In the genomic region with DNA sequence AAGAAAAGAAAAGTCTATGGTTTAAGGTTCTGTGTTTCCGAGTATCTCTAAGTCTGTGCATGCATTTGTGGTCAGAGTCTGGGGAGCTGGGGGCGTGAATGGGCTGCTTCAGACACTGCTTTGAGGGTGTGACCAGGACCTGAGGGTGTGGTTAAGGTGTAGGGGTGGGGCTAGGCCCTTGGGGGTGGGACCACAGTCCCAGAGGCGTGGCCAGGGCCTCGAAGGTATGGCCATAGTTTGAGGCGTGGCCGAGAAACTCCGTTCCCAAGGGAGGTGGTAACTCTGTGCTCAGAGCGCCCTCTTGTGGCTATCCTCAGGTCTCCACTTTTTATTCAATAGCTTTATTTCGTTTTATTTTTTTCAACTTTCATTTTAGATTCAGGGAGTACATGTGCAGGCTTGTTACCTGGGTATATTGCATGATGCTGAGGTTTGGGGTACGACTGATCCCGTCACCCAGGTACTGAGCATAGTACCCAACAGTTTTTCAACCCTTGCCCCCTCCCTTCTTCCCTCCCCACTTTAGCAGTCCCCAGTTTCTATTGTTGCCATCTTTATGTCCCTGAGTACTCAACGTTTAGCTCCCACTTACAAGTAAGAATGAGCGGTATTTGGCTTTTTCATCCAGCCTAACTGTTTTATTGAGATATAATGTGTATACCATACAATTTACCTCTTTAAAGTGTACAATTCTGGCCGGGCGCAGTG, we compare ENCODE assay signal across 8 cellular contexts. TPM values are rescaled to one million over a fixed set of nuclear protein-coding genes. Genes with fewer than 3 reads are reported as not detected.
DNase-seq lines count a peak whose midpoint lies in the region; ATAC-seq and TF ChIP-seq lines count a peak whose summit lies in the region.

No MANE protein-coding gene starts in this region.

- DNase-seq in Ammon's horn (ENCODE audit: low spot score): peak; percentile 85
- peak; percentile 97 for DNase-seq in GM19238 (ENCODE audit: insufficient read length, low spot score)
- peak; percentile 85 to 95 for DNase-seq in NCI-H446 (lab: John Stamatoyannopoulos, UW)
- peak; percentile 94 to 98 (median 94) for DNase-seq in activated CD4-positive, CD25-positive, alpha-beta regulatory T cell (lab: John Stamatoyannopoulos, UW)
- peak in 48 of 61 donors; percentile 8 to 81 (median 38) for DNase-seq in caudate nucleus (lab: John Stamatoyannopoulos, UW)
- peak; percentile 77 for DNase-seq in kidney epithelial cell (ENCODE audit: low read depth)
- DNase-seq in stimulated activated CD4-positive, alpha-beta T cell treated with anti-CD3 and anti-CD28 coated beads, Interleukin-1b, Interleukin-23, amount 100 ng/mL, for 48 hours: peak; percentile 98

- no peak overlapping the region for H3K27ac ChIP-seq in caudate nucleus (ENCODE audit: low read depth, low read length)

- H3K36me3 ChIP-seq in kidney epithelial cell (ENCODE audit: control insufficient read depth, insufficient read depth, low read length): no peaks in the 10 kb centered on the region

- H3K27me3 ChIP-seq in kidney epithelial cell (ENCODE audit: control insufficient read depth, insufficient read depth, low read length): no peaks in the 10 kb centered on the region

- peak; percentile 77 for TF ChIP-seq CTCF in kidney epithelial cell (IDR thresholded peaks at IDR 0.05; ENCODE audit: insufficient read depth, low read length, poor library complexity, severe bottlenecking)

- ATAC-seq in HG03354 (IDR thresholded peaks at IDR 0.05; ENCODE audit: poor library complexity, severe bottlenecking, unreplicated experiment): peak; percentile 94

- no peak overlapping the region for H3K4me3 ChIP-seq in kidney epithelial cell (ENCODE audit: low read depth, low read length)

RNA-seq across cellular contexts. Expression of a gene that starts 7.0 kb away (rescaled TPM):
- 8.8 and 9.9 TPM in 2 replicates for total RNA-seq in kidney epithelial cell

RNA-seq across cellular contexts. Expression of a gene that starts 22.2 kb away (rescaled TPM):
- total RNA-seq in kidney epithelial cell: 16.2 and 19.1 TPM in 2 replicates

RNA-seq across cellular contexts. Expression of a gene that starts 38.2 kb away (rescaled TPM):
- 27.6 and 29.6 TPM in 2 replicates for total RNA-seq in kidney epithelial cell

Comparison
In these comparisons a context has a peak if more than half of its experiments do, and no peak if none do; other contexts are left out.
1. DNase-seq: peak in every context shown above with its lines; median percentile 98 in stimulated activated CD4-positive, alpha-beta T cell treated with anti-CD3 and anti-CD28 coated beads, Interleukin-1b, Interleukin-23, amount 100 ng/mL, for 48 hours; 97 in GM19238; 94 in activated CD4-positive, CD25-positive, alpha-beta regulatory T cell; 90 in NCI-H446; 85 in Ammon's horn; 77 in kidney epithelial cell; 38 in caudate nucleus.